ENCODE assay signal across 8 cellular contexts in genomic region chr20:53623454-53624206, GRCh38. TPM values are rescaled to one million over a fixed set of nuclear protein-coding genes. Genes with fewer than 3 reads are reported as not detected.
A peak's percentile ranks its signal among the peaks of the same experiment; 100 is the strongest.
DNase-seq lines count a peak whose midpoint lies in the region; ATAC-seq and TF ChIP-seq lines count a peak whose summit lies in the region.

No MANE protein-coding gene starts in this region.

- WGBS in ectodermal cell, 2 experiments: 1 to 3% methylated on average over 12 to 13 of the region's 13 CpGs

- H3K9me3 Mint-ChIP-seq in Calu3 (ENCODE audit: low read depth, unreplicated experiment) (no peaks in the 10 kb centered on the region), activated B cell treated with CpG ODN at 0.5 μM for 24 hours (no peaks in the 10 kb centered on the region)

- H3K4me1 Mint-ChIP-seq in Calu3 (ENCODE audit: low read depth, unreplicated experiment) (peaks cover 40% of the 10 kb centered on the region), activated B cell treated with CpG ODN at 0.5 μM for 24 hours (peaks cover 51% of the 10 kb centered on the region)

- peak; percentile 49 for ATAC-seq in GM21723 (IDR thresholded peaks at IDR 0.05; ENCODE audit: unreplicated experiment)
- ATAC-seq in activated B cell treated with CpG ODN at 0.5 μM for 24 hours (ENCODE audit: low read depth): peak; percentile 76
- peak; percentile 81 to 87 for ATAC-seq in lower lobe of right lung

- H3K9me3 ChIP-seq in ectodermal cell (ENCODE audit: control insufficient read depth, low read length) (no peaks in the 10 kb centered on the region), lower lobe of right lung (no peaks in the 10 kb centered on the region)

- H3K27ac ChIP-seq in ectodermal cell (ENCODE audit: insufficient read depth, low read depth, low read length, poor library complexity, severe bottlenecking): peak overlapping the region; percentile 84
- H3K27ac ChIP-seq in lower lobe of right lung: peak overlapping the region; percentile 85

- BruUV-seq in Calu3 (replicated peaks; lab: Mats Ljungman, UMichigan): TSS peak; percentile 65

- CTCF ChIA-PET in Calu3 (lab: Charles Lee) (interaction anchor here (0.6 to 3.0 kb wide), 6 partner anchors 19 to 317 kb away, joined by 3 to 13 read pairs (median 6); no protein-coding TSS in a partner anchor), activated B cell treated with CpG ODN at 0.5 μM for 24 hours (lab: Charles Lee) (interaction anchor here (1.3 to 3.7 kb wide), 4 partner anchors 13 to 316 kb away, joined by 3 to 14 read pairs (median 6); no protein-coding TSS in a partner anchor)

- H3K27me3 Mint-ChIP-seq in Calu3 (ENCODE audit: unreplicated experiment) (no peaks in the 10 kb centered on the region), activated B cell treated with CpG ODN at 0.5 μM for 24 hours (no peaks in the 10 kb centered on the region)

- intact Hi-C loops in Calu3 (cut with micrococcal nuclease; ENCODE audit: unreplicated experiment) (loop anchor here (1.0 to 5.0 kb wide), 5 partner anchors 19 to 294 kb away; no protein-coding TSS in a partner anchor), activated B cell treated with CpG ODN at 0.5 μM for 24 hours (cut with micrococcal nuclease) (loop anchor here (2.0 kb wide), 1 partner anchor 29 kb away; no protein-coding TSS in a partner anchor), lower lobe of right lung (cut with DNase I) (no loop called here)

- H3K4me3 ChIP-seq in ectodermal cell (ENCODE audit: insufficient read depth, low read depth, low read length): peak overlapping the region; percentile 27
- peak overlapping the region; percentile 43 for H3K4me3 ChIP-seq in lower lobe of right lung

- DNase-seq in Calu3 (peak; percentile 71), NAMALWA (ENCODE audit: low spot score) (peak; percentile 75), activated B cell treated with CpG ODN at 0.5 μM for 24 hours (no peak), lower lobe of right lung (no peak), NCI-H1092 (lab: John Stamatoyannopoulos, UW) (no peak)
- DNase-seq in stimulated activated CD8-positive, alpha-beta memory T cell treated with anti-CD3 and anti-CD28 coated beads, Interleukin-4, amount 100 ng/mL, for 48 hours: peak; percentile 55

- H3K27me3 ChIP-seq in ectodermal cell (ENCODE audit: control insufficient read depth, insufficient read depth, low read length, poor library complexity, severe bottlenecking) (no peaks in the 10 kb centered on the region), lower lobe of right lung (ENCODE audit: low read depth) (no peaks in the 10 kb centered on the region)

- H3K36me3 Mint-ChIP-seq in Calu3 (ENCODE audit: insufficient read depth, unreplicated experiment) (peaks cover 26% of the 10 kb centered on the region), activated B cell treated with CpG ODN at 0.5 μM for 24 hours (ENCODE audit: low read depth) (no peaks in the 10 kb centered on the region)

- H3K4me1 ChIP-seq in ectodermal cell (ENCODE audit: control insufficient read depth, insufficient read depth, low read length) (peaks cover 8% of the 10 kb centered on the region), lower lobe of right lung (peaks cover 38% of the 10 kb centered on the region)

- H3K4me3 Mint-ChIP-seq in Calu3 (ENCODE audit: low read depth, unreplicated experiment): peak overlapping the region; percentile 67
- H3K4me3 Mint-ChIP-seq in activated B cell treated with CpG ODN at 0.5 μM for 24 hours: peak overlapping the region; percentile 83

- TF ChIP-seq CTCF in Calu3 (IDR thresholded peaks at IDR 0.05; ENCODE audit: unreplicated experiment): no peak
- no peak for TF ChIP-seq CTCF in activated B cell treated with CpG ODN at 0.5 μM for 24 hours (IDR thresholded peaks at IDR 0.05)
- peak; percentile 10 for TF ChIP-seq CTCF in lower lobe of right lung (IDR thresholded peaks at IDR 0.05)

- POLR2A ChIA-PET in activated B cell treated with CpG ODN at 0.5 μM for 24 hours (lab: Charles Lee): interaction anchor here (0.8 to 4.4 kb wide), 14 partner anchors 12 to 316 kb away, joined by 3 to 43 read pairs (median 7); partner anchors contain the start of gene ZNF217

- peak overlapping the region; percentile 99 for H3K27ac Mint-ChIP-seq in Calu3 (ENCODE audit: unreplicated experiment)
- H3K27ac Mint-ChIP-seq in activated B cell treated with CpG ODN at 0.5 μM for 24 hours: peak overlapping the region; percentile 93

- H3K36me3 ChIP-seq in ectodermal cell (ENCODE audit: control insufficient read depth, insufficient read depth, low read length) (no peaks in the 10 kb centered on the region), lower lobe of right lung (no peaks in the 10 kb centered on the region)

RNA-seq across cellular contexts. Expression of gene ZNF217, which starts 30.0 kb away (rescaled TPM):
- 87.3 and 95.6 TPM in 2 replicates for total RNA-seq in Calu3 (2022)
- total RNA-seq in activated B cell treated with CpG ODN at 0.5 μM for 24 hours: 70.0 and 80.3 TPM in 2 replicates
- polyA plus RNA-seq in ectodermal cell (2013, experiment 1 of 4): 81.2 TPM
- 84.0 TPM for polyA plus RNA-seq in ectodermal cell (2013, experiment 2 of 4)
- 63.1 TPM for polyA plus RNA-seq in ectodermal cell (2013, experiment 3 of 4)
- 74.4 TPM for polyA plus RNA-seq in ectodermal cell (2013, experiment 4 of 4)
- total RNA-seq in lower lobe of right lung: 44.8 TPM

Comparison
In these comparisons a context has a peak if more than half of its experiments do, and no peak if none do; other contexts are left out.
1. DNase-seq: peak in Calu3 (single experiment), NAMALWA (single experiment) and stimulated activated CD8-positive, alpha-beta memory T cell treated with anti-CD3 and anti-CD28 coated beads, Interleukin-4, amount 100 ng/mL, for 48 hours (single experiment); none in activated B cell treated with CpG ODN at 0.5 μM for 24 hours (single experiment), lower lobe of right lung (single experiment) and NCI-H1092 (single experiment).
2. Peak in every context shown above with its lines, with median percentiles within 50 percentile points of each other: ATAC-seq.